Comparison of ENCODE assay signal across 21 cellular contexts in genomic region chrX:14902536-14902935, GRCh38.
"Had no signal": no experiment of that assay in that cellular context is flagged by ENCODE, and none has a peak within 500 bp of the region (broad histone marks: within the 10 kb centered on the region; RNA-seq: fewer than 3 reads in every experiment).

No MANE protein-coding gene starts in this region.

- ATAC-seq: activated T-helper 17 cell treated with anti-CD3 and anti-CD28 coated beads, Interleukin-2, amount 50 U/mL, for 72 hours; body of pancreas; stimulated activated memory B cell treated with anti-CD40 and anti-IgM and Interleukin-4, amounts not matched to agents 10 μg/mL and 1 μg/mL and 100 μg/mL, for 72 hours; T-cell had no signal

- H3K27me3 ChIP-seq: body of pancreas, colonic mucosa, ovary, sigmoid colon, tibial artery had no signal

- H3K4me1 ChIP-seq: body of pancreas, colonic mucosa, sigmoid colon had no signal

- H3K4me3 ChIP-seq: body of pancreas, colonic mucosa, left ventricle myocardium inferior, ovary, sigmoid colon, tibial artery had no signal

- H3K9me3 Mint-ChIP-seq: activated T-helper 17 cell treated with anti-CD3 and anti-CD28 coated beads, Interleukin-2, amount 50 U/mL, for 72 hours; stimulated activated memory B cell treated with anti-CD40 and anti-IgM and Interleukin-4, amounts not matched to agents 10 μg/mL and 1 μg/mL and 100 μg/mL, for 72 hours had no signal

- H3K36me3 ChIP-seq: colonic mucosa, ovary, sigmoid colon, tibial artery had no signal

- H3K27ac Mint-ChIP-seq: activated B cell treated with CpG ODN at 0.5 μM for 24 hours; activated CD4-positive, alpha-beta memory T cell treated with anti-CD3 and anti-CD28 coated beads, Interleukin-2, amount 10 ng/mL, durations not matched to agents 7 days and 5 days; activated naive CD8-positive, alpha-beta T cell treated with anti-CD3 and anti-CD28 coated beads, Interleukin-2, amount 10 ng/mL, durations not matched to agents 7 days and 5 days; activated T-helper 17 cell treated with anti-CD3 and anti-CD28 coated beads, Interleukin-2, amount 50 U/mL, for 72 hours; stimulated activated memory B cell treated with anti-CD40 and anti-IgM and Interleukin-4, amounts not matched to agents 10 μg/mL and 1 μg/mL and 100 μg/mL, for 72 hours; T-cell had no signal

- H3K27me3 Mint-ChIP-seq: activated B cell treated with CpG ODN at 0.5 μM for 24 hours; activated CD4-positive, alpha-beta memory T cell treated with anti-CD3 and anti-CD28 coated beads, Interleukin-2, amount 10 ng/mL, durations not matched to agents 7 days and 5 days; activated naive CD8-positive, alpha-beta T cell treated with anti-CD3 and anti-CD28 coated beads, Interleukin-2, amount 10 ng/mL, durations not matched to agents 7 days and 5 days; activated T-helper 17 cell treated with anti-CD3 and anti-CD28 coated beads, Interleukin-2, amount 50 U/mL, for 72 hours; stimulated activated memory B cell treated with anti-CD40 and anti-IgM and Interleukin-4, amounts not matched to agents 10 μg/mL and 1 μg/mL and 100 μg/mL, for 72 hours; T-cell had no signal

- DNase-seq: activated B cell treated with CpG ODN at 0.5 μM for 24 hours; activated CD4-positive, alpha-beta memory T cell treated with anti-CD3 and anti-CD28 coated beads, Interleukin-2, amount 10 ng/mL, durations not matched to agents 7 days and 5 days; activated CD4-positive, alpha-beta T cell treated with anti-CD3 and anti-CD28 coated beads for 4 hours; activated naive CD4-positive, alpha-beta T cell; activated naive CD8-positive, alpha-beta T cell treated with anti-CD3 and anti-CD28 coated beads, Interleukin-2, amount 10 ng/mL, durations not matched to agents 7 days and 5 days; activated T-cell treated with anti-CD3 and anti-CD28 coated beads, Interleukin-2, amount 50 U/mL, for 1 hour; body of pancreas; colonic mucosa; erythroblast; foreskin melanocyte; kidney; left ventricle myocardium inferior; mammary epithelial cell; ovary; sigmoid colon; stimulated activated CD4-positive, alpha-beta T cell treated with anti-CD3 and anti-CD28 coated beads, Interleukin-4, amount 100 ng/mL, for 24 hours; T-cell; tibial artery had no signal

- H3K4me1 Mint-ChIP-seq: activated T-helper 17 cell treated with anti-CD3 and anti-CD28 coated beads, Interleukin-2, amount 50 U/mL, for 72 hours; stimulated activated memory B cell treated with anti-CD40 and anti-IgM and Interleukin-4, amounts not matched to agents 10 μg/mL and 1 μg/mL and 100 μg/mL, for 72 hours had no signal

- H3K9me3 ChIP-seq: body of pancreas, colonic mucosa, left ventricle myocardium inferior, ovary, sigmoid colon, tibial artery had no signal

- H3K4me3 Mint-ChIP-seq: activated B cell treated with CpG ODN at 0.5 μM for 24 hours; activated CD4-positive, alpha-beta memory T cell treated with anti-CD3 and anti-CD28 coated beads, Interleukin-2, amount 10 ng/mL, durations not matched to agents 7 days and 5 days; activated naive CD8-positive, alpha-beta T cell treated with anti-CD3 and anti-CD28 coated beads, Interleukin-2, amount 10 ng/mL, durations not matched to agents 7 days and 5 days; activated T-helper 17 cell treated with anti-CD3 and anti-CD28 coated beads, Interleukin-2, amount 50 U/mL, for 72 hours; neural crest cell; stimulated activated memory B cell treated with anti-CD40 and anti-IgM and Interleukin-4, amounts not matched to agents 10 μg/mL and 1 μg/mL and 100 μg/mL, for 72 hours; T-cell had no signal

- H3K27ac ChIP-seq: body of pancreas, colonic mucosa, left ventricle myocardium inferior, ovary, sigmoid colon, tibial artery had no signal
